Comparison of ENCODE assay signal across 1 cellular context in the genomic region with DNA sequence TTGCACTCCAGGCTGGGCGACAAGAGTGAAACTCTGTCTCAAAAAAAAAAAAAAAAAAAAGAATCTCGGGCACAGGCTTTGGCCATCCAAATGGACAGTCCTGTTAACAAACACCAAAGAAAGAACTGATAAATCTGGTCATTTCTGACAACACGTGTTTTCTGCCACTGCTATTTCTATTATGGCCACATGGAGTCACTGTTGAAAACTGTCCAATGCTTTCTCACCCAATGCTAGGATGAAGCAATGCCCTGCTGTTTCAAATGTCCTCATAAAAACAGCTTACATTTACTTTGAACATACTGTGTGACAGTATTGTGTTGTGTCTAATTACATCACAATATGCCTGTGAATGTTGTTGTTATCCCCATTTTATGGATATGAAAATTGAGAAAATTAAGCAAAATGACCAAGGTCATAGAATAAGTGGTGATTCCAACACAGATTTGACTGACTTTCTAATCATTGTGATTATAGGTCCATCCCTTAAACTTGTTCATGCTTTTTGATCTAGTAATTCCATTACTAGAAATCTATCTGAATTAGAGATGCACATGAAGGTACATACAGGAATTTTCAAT.
TF ChIP-seq lines count a peak whose summit lies in the region.

No MANE protein-coding gene starts in this region.

TF ChIP-seq in K562, 482 proteins besides CTCF, POLR2A, EP300 and RAD21 (continued from another document):
- TF ChIP-seq, protein P1, sequence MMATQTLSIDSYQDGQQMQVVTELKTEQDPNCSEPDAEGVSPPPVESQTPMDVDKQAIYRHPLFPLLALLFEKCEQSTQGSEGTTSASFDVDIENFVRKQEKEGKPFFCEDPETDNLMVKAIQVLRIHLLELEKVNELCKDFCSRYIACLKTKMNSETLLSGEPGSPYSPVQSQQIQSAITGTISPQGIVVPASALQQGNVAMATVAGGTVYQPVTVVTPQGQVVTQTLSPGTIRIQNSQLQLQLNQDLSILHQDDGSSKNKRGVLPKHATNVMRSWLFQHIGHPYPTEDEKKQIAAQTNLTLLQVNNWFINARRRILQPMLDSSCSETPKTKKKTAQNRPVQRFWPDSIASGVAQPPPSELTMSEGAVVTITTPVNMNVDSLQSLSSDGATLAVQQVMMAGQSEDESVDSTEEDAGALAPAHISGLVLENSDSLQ (IDR thresholded peaks at IDR 0.05) = 0 out of 2 replicates have a peak, but pooled peaks have one; percentile 14
- TF ChIP-seq, protein P2, sequence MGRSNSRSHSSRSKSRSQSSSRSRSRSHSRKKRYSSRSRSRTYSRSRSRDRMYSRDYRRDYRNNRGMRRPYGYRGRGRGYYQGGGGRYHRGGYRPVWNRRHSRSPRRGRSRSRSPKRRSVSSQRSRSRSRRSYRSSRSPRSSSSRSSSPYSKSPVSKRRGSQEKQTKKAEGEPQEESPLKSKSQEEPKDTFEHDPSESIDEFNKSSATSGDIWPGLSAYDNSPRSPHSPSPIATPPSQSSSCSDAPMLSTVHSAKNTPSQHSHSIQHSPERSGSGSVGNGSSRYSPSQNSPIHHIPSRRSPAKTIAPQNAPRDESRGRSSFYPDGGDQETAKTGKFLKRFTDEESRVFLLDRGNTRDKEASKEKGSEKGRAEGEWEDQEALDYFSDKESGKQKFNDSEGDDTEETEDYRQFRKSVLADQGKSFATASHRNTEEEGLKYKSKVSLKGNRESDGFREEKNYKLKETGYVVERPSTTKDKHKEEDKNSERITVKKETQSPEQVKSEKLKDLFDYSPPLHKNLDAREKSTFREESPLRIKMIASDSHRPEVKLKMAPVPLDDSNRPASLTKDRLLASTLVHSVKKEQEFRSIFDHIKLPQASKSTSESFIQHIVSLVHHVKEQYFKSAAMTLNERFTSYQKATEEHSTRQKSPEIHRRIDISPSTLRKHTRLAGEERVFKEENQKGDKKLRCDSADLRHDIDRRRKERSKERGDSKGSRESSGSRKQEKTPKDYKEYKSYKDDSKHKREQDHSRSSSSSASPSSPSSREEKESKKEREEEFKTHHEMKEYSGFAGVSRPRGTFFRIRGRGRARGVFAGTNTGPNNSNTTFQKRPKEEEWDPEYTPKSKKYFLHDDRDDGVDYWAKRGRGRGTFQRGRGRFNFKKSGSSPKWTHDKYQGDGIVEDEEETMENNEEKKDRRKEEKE (IDR thresholded peaks at IDR 0.05; ENCODE audit: borderline replicate concordance in 1 of 2, control insufficient read depth in 1 of 2, low read depth in 2 of 2, low read length in 1 of 2) = no peak
- TF ChIP-seq KDM1A (IDR thresholded peaks at IDR 0.05) (peak; percentile 38 to 56; a peak in 2 of 4 replicates), MYC (IDR thresholded peaks at IDR 0.05; ENCODE audit: low read depth, low read length) (peak; percentile 93), MYC (CRISPR knock-in tag; IDR thresholded peaks at IDR 0.05; ENCODE audit: borderline replicate concordance, low read depth) (no peak)
